Comparison of ENCODE assay signal across 2 cellular contexts in genomic region chr6:167330745-167331144, GRCh38.
TF ChIP-seq lines count a peak whose summit lies in the region.

No MANE protein-coding gene starts in this region.

TF ChIP-seq in H1, 55 proteins besides CTCF, POLR2A, EP300 and RAD21:
- TF ChIP-seq HDAC6 (IDR thresholded peaks at IDR 0.05; ENCODE audit: low read depth, low read length) (no peak), HDAC2 (IDR thresholded peaks at IDR 0.05; ENCODE audit: borderline replicate concordance in 1 of 2, low read depth in 2 of 2, low read length in 2 of 2) (no peak), YY1 (IDR thresholded peaks at IDR 0.05; ENCODE audit: low read depth, low read length) (no peak), GABPA (IDR thresholded peaks at IDR 0.05; ENCODE audit: borderline replicate concordance, insufficient read depth, low read length) (no peak), GTF2F1 (IDR thresholded peaks at IDR 0.05; ENCODE audit: borderline replicate concordance, low read depth, low read length) (no peak), MAX (IDR thresholded peaks at IDR 0.05) (no peak), ATF3 (IDR thresholded peaks at IDR 0.05; ENCODE audit: insufficient read depth, low read depth, low read length) (no peak), KDM4A (IDR thresholded peaks at IDR 0.05; ENCODE audit: low read depth, low read length, severe bottlenecking) (no peak), SRF (IDR thresholded peaks at IDR 0.05; ENCODE audit: low read depth, low read length) (no peak), CBX8 (IDR thresholded peaks at IDR 0.05; ENCODE audit: borderline replicate concordance, low read depth, low read length) (no peak), SUZ12 (IDR thresholded peaks at IDR 0.05; ENCODE audit: low read length) (no peak), JUN (IDR thresholded peaks at IDR 0.05; ENCODE audit: low read depth, low read length) (no peak)

TF ChIP-seq in HepG2, 621 proteins besides CTCF, POLR2A, EP300 and RAD21:
- peak; percentile 56; the same call in 1 of the 2 replicates for TF ChIP-seq ZBTB33 (CRISPR knock-in tag; IDR thresholded peaks at IDR 0.05)
- TF ChIP-seq CENPT (CRISPR knock-in tag; IDR thresholded peaks at IDR 0.05; ENCODE audit: low read depth): no peak
- TF ChIP-seq HIC2 (CRISPR knock-in tag; IDR thresholded peaks at IDR 0.05; ENCODE audit: low read depth): 0 out of 2 replicates have a peak, but pooled peaks have one; percentile 38
- TF ChIP-seq FOSL1 (CRISPR knock-in tag; IDR thresholded peaks at IDR 0.05; ENCODE audit: borderline replicate concordance): no peak
- TF ChIP-seq MTERF4 (CRISPR knock-in tag; IDR thresholded peaks at IDR 0.05): no peak
- TF ChIP-seq ZNF687 (CRISPR knock-in tag; IDR thresholded peaks at IDR 0.05): peak; percentile 76
- TF ChIP-seq ZBTB38 (CRISPR knock-in tag; IDR thresholded peaks at IDR 0.05): peak; percentile 76
